In the genomic region with DNA sequence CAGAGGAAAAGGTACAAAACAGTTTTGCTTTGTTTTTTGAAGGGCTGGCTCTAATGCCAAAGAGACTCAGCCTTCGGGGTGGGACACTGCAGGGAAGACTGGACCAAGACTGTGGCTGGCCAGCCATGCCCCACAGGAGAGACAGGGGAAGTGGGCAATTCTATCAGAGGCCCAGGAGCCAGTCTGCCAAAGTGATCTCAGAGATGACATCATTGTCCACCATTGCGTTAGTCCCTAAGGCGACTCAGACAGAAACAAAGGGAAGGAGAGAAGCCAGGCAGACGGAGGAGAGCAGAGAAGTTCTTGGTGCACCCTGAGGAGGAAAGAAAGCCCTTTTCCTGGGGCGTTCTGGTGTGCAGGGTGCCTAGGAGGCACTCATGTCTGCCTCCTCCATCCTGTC, we compare ENCODE assay signal across 1 cellular context.
A peak's percentile ranks its signal among the peaks of the same experiment; 100 is the strongest.
TF ChIP-seq lines count a peak whose summit lies in the region.

No MANE protein-coding gene starts in this region.

TF ChIP-seq in HepG2, 621 proteins besides CTCF, POLR2A, EP300 and RAD21:
- TF ChIP-seq, protein P1, sequence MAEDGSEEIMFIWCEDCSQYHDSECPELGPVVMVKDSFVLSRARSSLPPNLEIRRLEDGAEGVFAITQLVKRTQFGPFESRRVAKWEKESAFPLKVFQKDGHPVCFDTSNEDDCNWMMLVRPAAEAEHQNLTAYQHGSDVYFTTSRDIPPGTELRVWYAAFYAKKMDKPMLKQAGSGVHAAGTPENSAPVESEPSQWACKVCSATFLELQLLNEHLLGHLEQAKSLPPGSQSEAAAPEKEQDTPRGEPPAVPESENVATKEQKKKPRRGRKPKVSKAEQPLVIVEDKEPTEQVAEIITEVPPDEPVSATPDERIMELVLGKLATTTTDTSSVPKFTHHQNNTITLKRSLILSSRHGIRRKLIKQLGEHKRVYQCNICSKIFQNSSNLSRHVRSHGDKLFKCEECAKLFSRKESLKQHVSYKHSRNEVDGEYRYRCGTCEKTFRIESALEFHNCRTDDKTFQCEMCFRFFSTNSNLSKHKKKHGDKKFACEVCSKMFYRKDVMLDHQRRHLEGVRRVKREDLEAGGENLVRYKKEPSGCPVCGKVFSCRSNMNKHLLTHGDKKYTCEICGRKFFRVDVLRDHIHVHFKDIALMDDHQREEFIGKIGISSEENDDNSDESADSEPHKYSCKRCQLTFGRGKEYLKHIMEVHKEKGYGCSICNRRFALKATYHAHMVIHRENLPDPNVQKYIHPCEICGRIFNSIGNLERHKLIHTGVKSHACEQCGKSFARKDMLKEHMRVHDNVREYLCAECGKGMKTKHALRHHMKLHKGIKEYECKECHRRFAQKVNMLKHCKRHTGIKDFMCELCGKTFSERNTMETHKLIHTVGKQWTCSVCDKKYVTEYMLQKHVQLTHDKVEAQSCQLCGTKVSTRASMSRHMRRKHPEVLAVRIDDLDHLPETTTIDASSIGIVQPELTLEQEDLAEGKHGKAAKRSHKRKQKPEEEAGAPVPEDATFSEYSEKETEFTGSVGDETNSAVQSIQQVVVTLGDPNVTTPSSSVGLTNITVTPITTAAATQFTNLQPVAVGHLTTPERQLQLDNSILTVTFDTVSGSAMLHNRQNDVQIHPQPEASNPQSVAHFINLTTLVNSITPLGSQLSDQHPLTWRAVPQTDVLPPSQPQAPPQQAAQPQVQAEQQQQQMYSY (CRISPR knock-in tag; IDR thresholded peaks at IDR 0.05) = no peak
- TF ChIP-seq ATF7 (IDR thresholded peaks at IDR 0.05) = peak; percentile 65
- no peak for TF ChIP-seq ATF7 (CRISPR knock-in tag; IDR thresholded peaks at IDR 0.05)
- TF ChIP-seq RFX1 (IDR thresholded peaks at IDR 0.05) = no peak
TF ChIP-seq in HepG2: peak in this region for 1.
